ENCODE assay signal across 33 cellular contexts in the genomic region with DNA sequence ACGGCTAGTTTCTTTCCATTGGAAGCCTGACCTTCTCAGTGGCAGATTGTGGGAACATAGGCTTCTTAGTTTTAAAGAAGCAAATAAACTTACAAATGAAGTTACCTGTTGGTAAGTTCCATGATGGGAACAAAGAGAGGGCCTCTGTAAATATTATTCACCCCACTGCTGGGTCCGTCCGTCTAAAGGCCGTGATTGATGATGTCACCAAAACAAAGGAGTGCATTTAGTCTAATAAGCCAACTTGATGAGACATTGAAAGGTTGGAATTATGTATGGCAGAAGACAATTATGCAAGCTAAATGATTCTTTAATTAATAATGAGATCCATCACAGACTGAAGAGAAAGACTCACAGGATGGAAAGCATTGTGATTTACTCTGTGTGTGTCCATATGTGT.
DNase-seq lines count a peak whose midpoint lies in the region; ATAC-seq, FAIRE-seq and TF ChIP-seq lines count a peak whose summit lies in the region.
"Had no signal": no experiment of that assay in that cellular context is flagged by ENCODE, and none has a peak within 500 bp of the region (broad histone marks: within the 10 kb centered on the region; RNA-seq: fewer than 3 reads in every experiment).

No MANE protein-coding gene starts in this region.

- H4K20me1 ChIP-seq in HepG2 (ENCODE audit: insufficient read depth, low read length) = no peaks in the 10 kb centered on the region
- H4K20me1 ChIP-seq: BLaER1; BLaER1 treated with 17β-estradiol and CSF1 and Interleukin-3, amounts not matched to agents 10 nM and 100 nM had no signal

- WGBS in HepG2 (ENCODE audit: low lambda C conversion rate) = 1% methylated on average over 4 of the region's 4 CpGs
- WGBS in right lobe of liver (ENCODE audit: insufficient coverage, low coverage, low lambda C conversion rate, missing lambda C conversion rate) = 60% methylated on average over 4 of the region's 4 CpGs

- DNase-seq in HepG2 (ENCODE audit: low spot score) (no peak), right lobe of liver (no peak), COLO829 (ENCODE audit: low spot score) (peak; percentile 2), NCI-H69 (lab: John Stamatoyannopoulos, UW) (peak; percentile 74), HAP-1 (ENCODE audit: low spot score in 2 of 2) (no peak), head of caudate nucleus (no peak)
- DNase-seq: 8988T; ACHN; AML-193; BE2C; C1 segment of cervical spinal cord; Caco-2; Calu3; CD4-positive, alpha-beta memory T cell; CD4-positive, alpha-beta T cell; CD4-positive, CD25-positive, alpha-beta regulatory T cell; CD8-positive, alpha-beta memory T cell; CD8-positive, alpha-beta T cell; COR-L47; DMS 273 treated with DMSO at 0.1 percent for 48 hours; DMS153; DMS53; DMS79; DMS79 treated with DMSO at 0.1 percent for 48 hours; DND-41; EL had no signal

- no peaks in the 10 kb centered on the region for H3K4me1 ChIP-seq in HepG2 (ENCODE audit: insufficient read depth, low read length)
- H3K4me1 ChIP-seq in right lobe of liver = no peaks in the 10 kb centered on the region
- H3K4me1 ChIP-seq in HAP-1 = no peaks in the 10 kb centered on the region
- H3K4me1 ChIP-seq: A549, BE2C, BLaER1, Caco-2 had no signal

- intact Hi-C loops in HepG2 (cut with micrococcal nuclease; ENCODE audit: unreplicated experiment) = no loop called here
- intact Hi-C loops in right lobe of liver (cut with DNase I) = no loop called here
- intact Hi-C loops in head of caudate nucleus (cut with DNase I) = no loop called here

- FAIRE-seq in HepG2 (lab: Jason Lieb, UNC) = no peak
- FAIRE-seq: A204.1, A549, D721Med had no signal

- no peak for TF ChIP-seq RAD21 in HepG2 (CRISPR knock-in tag; IDR thresholded peaks at IDR 0.05)

- POLR2A ChIA-PET in HepG2 (lab: Yijun Ruan, JAX) = no interaction called here

- no peaks in the 10 kb centered on the region for H3K79me2 ChIP-seq in HepG2 (ENCODE audit: insufficient read depth, low read length)

- no peak overlapping the region for H3K9ac ChIP-seq in HepG2 (ENCODE audit: insufficient read depth, low read depth, low read length)
- H3K9ac ChIP-seq: BLaER1; BLaER1 treated with 17β-estradiol and CSF1 and Interleukin-3, amounts not matched to agents 10 nM and 100 nM had no signal

- no TSS peak for BruUV-seq in HepG2 (replicated peaks; lab: Mats Ljungman, UMichigan)

- H3K4me3 ChIP-seq in HepG2 (replicated peaks in 1 of 3; ENCODE audit: insufficient read depth in 1 of 3, low read depth in 2 of 3, low read length in 3 of 3) (no peak overlapping the region), right lobe of liver (no peak overlapping the region), HAP-1 (no peak overlapping the region)
- H3K4me3 ChIP-seq: A549; BLaER1; BLaER1 treated with 17β-estradiol and CSF1 and Interleukin-3, amounts not matched to agents 10 nM and 100 nM had no signal

- CTCF ChIA-PET in HepG2 (lab: Yijun Ruan, JAX; ENCODE audit: low intra/inter-chr PET ratio, low total read pairs) = no interaction called here

- in situ Hi-C loops in HepG2 (cut with HindIII; ENCODE audit: extremely low pct_ligation_motif_present, low pct_unique_long_range_greater_than_20kb) = no loop called here
- in situ Hi-C loops in HAP-1 (cut with MboI; ENCODE audit: low sequenced_read_pairs) = no loop called here

- no peaks in the 10 kb centered on the region for H3K36me3 ChIP-seq in HepG2 (replicated peaks in 1 of 2; ENCODE audit: control insufficient read depth in 1 of 2, insufficient read depth in 2 of 2, low read length in 2 of 2)
- H3K36me3 ChIP-seq in right lobe of liver = no peaks in the 10 kb centered on the region
- H3K36me3 ChIP-seq in HAP-1 (replicated peaks) = no peaks in the 10 kb centered on the region
- H3K36me3 ChIP-seq: BE2C; BLaER1; BLaER1 treated with 17β-estradiol and CSF1 and Interleukin-3, amounts not matched to agents 10 nM and 100 nM had no signal

- TF ChIP-seq POLR2A in HepG2 (IDR thresholded peaks at IDR 0.05; ENCODE audit: insufficient read depth in 1 of 2, low read depth in 2 of 2, low read length in 2 of 2) (no peak), right lobe of liver (IDR thresholded peaks at IDR 0.05) (no peak)

- no peak overlapping the region for H3K4me2 ChIP-seq in HepG2 (ENCODE audit: low read depth, low read length)
- H3K4me2 ChIP-seq: A549; BLaER1; BLaER1 treated with 17β-estradiol and CSF1 and Interleukin-3, amounts not matched to agents 10 nM and 100 nM had no signal

- TF ChIP-seq CTCF in HepG2 (CRISPR knock-in tag; IDR thresholded peaks at IDR 0.05) (no peak), right lobe of liver (IDR thresholded peaks at IDR 0.05) (no peak)

- H3K27ac ChIP-seq in HepG2 (ENCODE audit: extremely low read length, insufficient read depth, low read length) (no peak overlapping the region), right lobe of liver (no peak overlapping the region)
- H3K27ac ChIP-seq: 22Rv1; A549; BLaER1; BLaER1 treated with 17β-estradiol and CSF1 and Interleukin-3, amounts not matched to agents 10 nM and 100 nM; C4-2B had no signal

- H3K27me3 ChIP-seq in HepG2 (ENCODE audit: control insufficient read depth in 1 of 2, insufficient read depth in 2 of 2, low read length in 2 of 2) (no peaks in the 10 kb centered on the region), right lobe of liver (no peaks in the 10 kb centered on the region), HAP-1 (ENCODE audit: low read depth) (no peaks in the 10 kb centered on the region)
- H3K27me3 ChIP-seq: BE2C; BLaER1; BLaER1 treated with 17β-estradiol and CSF1 and Interleukin-3, amounts not matched to agents 10 nM and 100 nM had no signal

- no peak for TF ChIP-seq EP300 in HepG2 (IDR thresholded peaks at IDR 0.05; ENCODE audit: low read depth in 2 of 2, low read length in 2 of 2)
- no peak for TF ChIP-seq EP300 in HepG2 (CRISPR knock-in tag; IDR thresholded peaks at IDR 0.05; ENCODE audit: borderline replicate concordance)

- no peak for ATAC-seq in HepG2
- no peak for ATAC-seq in right lobe of liver
- ATAC-seq: A549; CD8-positive, alpha-beta T cell had no signal

- H3K9me3 ChIP-seq in HepG2 (ENCODE audit: low read length) (no peaks in the 10 kb centered on the region), right lobe of liver (no peaks in the 10 kb centered on the region), HAP-1 (no peaks in the 10 kb centered on the region)
- H3K9me3 ChIP-seq: A549, BE2C, Caco-2 had no signal

- no peak overlapping the region for H2AFZ ChIP-seq in HepG2 (ENCODE audit: low read length)

TF ChIP-seq in HepG2, 621 proteins besides CTCF, POLR2A, EP300 and RAD21:
- TF ChIP-seq UBTF (CRISPR knock-in tag; IDR thresholded peaks at IDR 0.05) (no peak), ZNF446 (CRISPR knock-in tag; IDR thresholded peaks at IDR 0.05) (no peak), ZNF230 (CRISPR knock-in tag; IDR thresholded peaks at IDR 0.05) (no peak), RORA (CRISPR knock-in tag; IDR thresholded peaks at IDR 0.05) (no peak), NFIC (IDR thresholded peaks at IDR 0.05; ENCODE audit: low read length) (no peak), CREM (IDR thresholded peaks at IDR 0.05) (no peak), CREM (CRISPR knock-in tag; IDR thresholded peaks at IDR 0.05) (no peak), ATF7 (IDR thresholded peaks at IDR 0.05) (peak; percentile 77), ATF7 (CRISPR knock-in tag; IDR thresholded peaks at IDR 0.05) (no peak), NFIB (CRISPR knock-in tag; IDR thresholded peaks at IDR 0.05; ENCODE audit: borderline replicate concordance) (no peak), ZNF607 (CRISPR knock-in tag; IDR thresholded peaks at IDR 0.05; ENCODE audit: borderline replicate concordance) (no peak), CREB1 (IDR thresholded peaks at IDR 0.05) (0 out of 2 replicates have a peak, but pooled peaks have one; percentile 50), CREB1 (CRISPR knock-in tag; IDR thresholded peaks at IDR 0.05) (no peak), YEATS2 (CRISPR knock-in tag; IDR thresholded peaks at IDR 0.05; ENCODE audit: borderline replicate concordance) (no peak)

Comparison
In these comparisons a context has a peak if more than half of its experiments do, and no peak if none do; other contexts are left out.
1. DNase-seq: peak in COLO829 (single experiment) and NCI-H69 (single experiment); none in HepG2 (single experiment), right lobe of liver (0 of 3), HAP-1 (0 of 2) and head of caudate nucleus (0 of 42).